Comparison of ENCODE assay signal across 8 cellular contexts in the genomic region with DNA sequence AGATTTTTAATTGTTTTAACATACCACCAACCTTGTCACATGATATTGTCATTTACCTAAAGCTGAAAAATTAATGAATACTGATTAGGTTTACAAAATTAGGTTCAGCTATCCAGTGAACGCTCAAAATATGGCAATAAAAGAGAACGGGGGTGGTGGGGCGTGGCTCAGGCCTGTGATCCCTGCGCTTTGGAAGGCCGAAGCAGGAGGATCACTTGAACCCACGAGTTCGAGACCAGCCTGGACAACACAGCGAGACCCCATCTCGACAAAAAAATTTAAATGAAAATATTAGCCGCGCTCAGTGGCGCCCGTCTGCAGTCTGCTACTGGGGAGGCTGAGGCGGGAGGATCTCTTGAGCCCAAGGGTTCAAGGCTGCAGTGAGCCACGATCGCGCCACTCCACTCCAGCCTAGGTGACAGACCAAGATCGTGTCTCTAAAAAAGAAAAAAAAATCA. TPM values are rescaled to one million over a fixed set of nuclear protein-coding genes. Genes with fewer than 3 reads are reported as not detected.
DNase-seq lines count a peak whose midpoint lies in the region; ATAC-seq and TF ChIP-seq lines count a peak whose summit lies in the region.

No MANE protein-coding gene starts in this region.

- peaks cover 44% of the 10 kb centered on the region for H3K4me1 Mint-ChIP-seq in brain

- H3K27me3 ChIP-seq in right atrium auricular region (no peaks in the 10 kb centered on the region), mononuclear cell (ENCODE audit: insufficient read depth, low read length) (no peaks in the 10 kb centered on the region)

- peaks cover under 1% of the 10 kb centered on the region for H3K36me3 ChIP-seq in right atrium auricular region

- H3K4me3 Mint-ChIP-seq in brain: peak overlapping the region; percentile 94 to 100 (median 97)

- in situ Hi-C loops in GM13976 (cut with MboI; ENCODE audit: low sequenced_read_pairs, unreplicated experiment): loop anchor here (25.0 kb wide), 1 partner anchor 547 kb away; the partner anchor contains the start of gene CYP4F3

- peaks cover 0 to 4% (median 0%) of the 10 kb centered on the region in 5 experiments for H3K9me3 Mint-ChIP-seq in brain

- TF ChIP-seq CTCF in right atrium auricular region (IDR thresholded peaks at IDR 0.05) (no peak), brain (conservative IDR thresholded peaks at IDR 0.05) (peak in 1 of 2 experiments; percentile 34), GM13976 (IDR thresholded peaks at IDR 0.05; ENCODE audit: borderline replicate concordance, control extremely low read depth, extremely low read depth, insufficient read depth, missing control alignments) (no peak)

- peaks cover 0 to 23% of the 10 kb centered on the region in 2 donors for H3K4me1 ChIP-seq in right atrium auricular region
- H3K4me1 ChIP-seq in mononuclear cell (ENCODE audit: insufficient read depth, low read length): peaks cover 30% of the 10 kb centered on the region

- intact Hi-C loops in Right ventricle myocardium superior (cut with DNase I): loop anchor here (5.0 kb wide), 2 partner anchors 142 to 557 kb away; no protein-coding TSS in a partner anchor

- ATAC-seq in Right ventricle myocardium superior (ENCODE audit: poor library complexity) (no peak), esophagus mucosa (no peak), HG02798 (IDR thresholded peaks at IDR 0.05; ENCODE audit: poor library complexity, unreplicated experiment) (no peak)

- peak overlapping the region; percentile 96 to 100 (median 99) for H3K27ac Mint-ChIP-seq in brain

- H3K4me3 ChIP-seq in right atrium auricular region (peak overlapping the region; percentile 82 to 98), mononuclear cell (ENCODE audit: low read length) (peak overlapping the region; percentile 86)

- no peak for DNase-seq in right atrium auricular region (ENCODE audit: low spot score)
- no peak for DNase-seq in Right ventricle myocardium superior
- no peak for DNase-seq in ecto neural progenitor cell (ENCODE audit: low spot score)
- no peak for DNase-seq in GM13976 (ENCODE audit: low spot score)

- peak overlapping the region; percentile 79 to 81 for H3K27ac ChIP-seq in right atrium auricular region

- H3K9me3 ChIP-seq in right atrium auricular region (no peaks in the 10 kb centered on the region), mononuclear cell (ENCODE audit: low read depth, low read length) (no peaks in the 10 kb centered on the region)

- H3K27me3 Mint-ChIP-seq in brain: peaks cover 30% of the 10 kb centered on the region

- H3K36me3 Mint-ChIP-seq in brain: peaks cover 32% of the 10 kb centered on the region

RNA-seq across cellular contexts. Expression of gene FAM32A, which starts 0.5 kb away (rescaled TPM):
- total RNA-seq in right atrium auricular region: 10 to 100 TPM; 56.8 to 61.7 TPM
- total RNA-seq in Right ventricle myocardium superior: 33.9 TPM
- 91.9 TPM for polyA plus RNA-seq in brain (ENCODE audit: insufficient read depth, low read depth, low replicate concordance)
- 84.5 TPM for total RNA-seq in mononuclear cell
- 40.4 TPM for total RNA-seq in esophagus mucosa

RNA-seq across cellular contexts. Expression of gene CIB3, which starts 11.4 kb away (rescaled TPM):
- total RNA-seq in right atrium auricular region (not detected), Right ventricle myocardium superior (not detected), mononuclear cell (not detected), esophagus mucosa (not detected)
- not detected for polyA plus RNA-seq in brain (ENCODE audit: insufficient read depth, low read depth, low replicate concordance)

RNA-seq across cellular contexts. Expression of gene AP1M1, which starts 13.0 kb away (rescaled TPM):
- total RNA-seq in right atrium auricular region (10 to 100 TPM; 54.8 to 70.2 TPM), Right ventricle myocardium superior (35.6 TPM), mononuclear cell (43.8 TPM), esophagus mucosa (37.7 TPM)
- 72.3 TPM for polyA plus RNA-seq in brain (ENCODE audit: insufficient read depth, low read depth, low replicate concordance)

RNA-seq across cellular contexts. Expression of gene HSH2D, which starts 41.2 kb away (rescaled TPM):
- total RNA-seq in right atrium auricular region: 1 to 10 TPM in 1 of 2 donors, not detected in 1; 1.1 TPM
- 0.32 TPM for total RNA-seq in Right ventricle myocardium superior
- 0.17 TPM for polyA plus RNA-seq in brain (ENCODE audit: insufficient read depth, low read depth, low replicate concordance)
- 32.2 TPM for total RNA-seq in mononuclear cell
- 1.3 TPM for total RNA-seq in esophagus mucosa
